Comparison of ENCODE assay signal across 8 cellular contexts in the genomic region with DNA sequence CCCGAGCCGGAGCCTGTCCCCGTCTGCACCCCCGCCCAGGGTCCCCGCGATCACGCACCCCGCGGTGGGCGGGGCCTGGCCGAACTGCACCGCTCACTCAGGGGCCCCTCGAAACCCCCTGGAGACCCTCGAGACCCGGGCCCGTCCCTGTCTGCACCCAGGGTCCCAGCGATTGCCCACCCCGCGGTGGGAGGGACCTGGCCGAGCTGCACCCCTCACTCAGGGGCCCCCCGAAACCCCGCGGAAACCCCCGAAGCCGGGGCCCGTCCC. TPM values are rescaled to one million over a fixed set of nuclear protein-coding genes. Genes with fewer than 3 reads are reported as not detected.
DNase-seq lines count a peak whose midpoint lies in the region; ATAC-seq and TF ChIP-seq lines count a peak whose summit lies in the region.

No MANE protein-coding gene starts in this region.

- H3K27ac ChIP-seq in A673 (ENCODE audit: low read depth, low read length, poor library complexity, severe bottlenecking), result peak overlapping the region; percentile 98
- no peak overlapping the region for H3K27ac ChIP-seq in stomach smooth muscle (ENCODE audit: low read length)

- H3K4me1 ChIP-seq in A673 (ENCODE audit: insufficient read depth, low read length, poor library complexity, severe bottlenecking) (peaks cover 24% of the 10 kb centered on the region), HAP-1 (peaks cover 12% of the 10 kb centered on the region), stomach smooth muscle (ENCODE audit: control insufficient read depth, insufficient read depth, low read length) (peaks cover 15% of the 10 kb centered on the region)

- no peak for TF ChIP-seq CTCF in A673 (conservative IDR thresholded peaks at IDR 0.05; ENCODE audit: low read depth, low read length)
- TF ChIP-seq CTCF in activated CD8-positive, alpha-beta T cell treated with anti-CD3 and anti-CD28 coated beads for 36 hours (IDR thresholded peaks at IDR 0.05), result no peak

- peak; percentile 1 for ATAC-seq in activated CD8-positive, alpha-beta T cell treated with anti-CD3 and anti-CD28 coated beads for 36 hours
- ATAC-seq in GM21367 (IDR thresholded peaks at IDR 0.05; ENCODE audit: unreplicated experiment) (no peak), HG02973 (IDR thresholded peaks at IDR 0.05; ENCODE audit: unreplicated experiment) (no peak)

- H3K4me3 Mint-ChIP-seq in activated CD8-positive, alpha-beta T cell treated with anti-CD3 and anti-CD28 coated beads for 36 hours, result peak overlapping the region; percentile 82

- H3K27ac Mint-ChIP-seq in activated CD8-positive, alpha-beta T cell treated with anti-CD3 and anti-CD28 coated beads for 36 hours, result peak overlapping the region; percentile 91

- H3K27me3 ChIP-seq in A673 (replicated peaks; ENCODE audit: insufficient read depth, low read depth, low read length, poor library complexity), result no peaks in the 10 kb centered on the region
- H3K27me3 ChIP-seq in HAP-1 (ENCODE audit: low read depth), result no peaks in the 10 kb centered on the region
- H3K27me3 ChIP-seq in stomach smooth muscle (ENCODE audit: control insufficient read depth in 1 of 2, insufficient read depth in 2 of 2, low read length in 2 of 2), result no peaks in the 10 kb centered on the region

- H3K36me3 ChIP-seq in A673 (ENCODE audit: insufficient read depth, low read length, poor library complexity, severe bottlenecking), result peaks cover 6% of the 10 kb centered on the region
- peaks cover 5% of the 10 kb centered on the region for H3K36me3 ChIP-seq in HAP-1 (replicated peaks)
- no peaks in the 10 kb centered on the region for H3K36me3 ChIP-seq in stomach smooth muscle (ENCODE audit: control insufficient read depth in 2 of 2, insufficient read depth in 2 of 2, low read length in 2 of 2)

- POLR2A ChIA-PET in A673 (lab: Charles Lee; ENCODE audit: low non-redundant PET), result no interaction called here
- POLR2A ChIA-PET in activated CD8-positive, alpha-beta T cell treated with anti-CD3 and anti-CD28 coated beads for 36 hours (lab: Charles Lee), result interaction anchor here (0.8 to 2.8 kb wide), 13 partner anchors 8 to 186 kb away, joined by 3 to 13 read pairs (median 4); a partner anchor contains a TSS

- BruUV-seq in A673 (replicated peaks; lab: Mats Ljungman, UMichigan), result no TSS peak

- no peaks in the 10 kb centered on the region for H3K27me3 Mint-ChIP-seq in activated CD8-positive, alpha-beta T cell treated with anti-CD3 and anti-CD28 coated beads for 36 hours

- H3K4me1 Mint-ChIP-seq in activated CD8-positive, alpha-beta T cell treated with anti-CD3 and anti-CD28 coated beads for 36 hours (ENCODE audit: low read depth), result peaks cover 25% of the 10 kb centered on the region

- in situ Hi-C loops in HAP-1 (cut with MboI; ENCODE audit: low sequenced_read_pairs), result no loop called here

- H3K4me3 ChIP-seq in A673 (ENCODE audit: low read depth, low read length, poor library complexity, severe bottlenecking) (peak overlapping the region; percentile 100), HAP-1 (peak overlapping the region; percentile 92), iPS-11a (ENCODE audit: low read depth, low read length) (peak overlapping the region; percentile 87), stomach smooth muscle (ENCODE audit: low read length in 2 of 2) (peak overlapping the region; percentile 70 to 82)

- H3K9me3 ChIP-seq in A673 (ENCODE audit: low read depth, low read length, poor library complexity, severe bottlenecking) (no peaks in the 10 kb centered on the region), HAP-1 (no peaks in the 10 kb centered on the region), stomach smooth muscle (ENCODE audit: control insufficient read depth in 2 of 2, low read length in 2 of 2) (no peaks in the 10 kb centered on the region)

- intact Hi-C loops in A673 (cut with micrococcal nuclease; ENCODE audit: unreplicated experiment), result no loop called here
- intact Hi-C loops in activated CD8-positive, alpha-beta T cell treated with anti-CD3 and anti-CD28 coated beads for 36 hours (cut with micrococcal nuclease), result no loop called here
- intact Hi-C loops in head of caudate nucleus (cut with DNase I), result no loop called here

- peak overlapping the region; percentile 62 to 72 for H3K9ac ChIP-seq in stomach smooth muscle (ENCODE audit: low read length in 2 of 2)

- CTCF ChIA-PET in A673 (lab: Charles Lee), result interaction anchor here (0.5 kb wide), 1 partner anchor 820 kb away, joined by 3 read pairs; no protein-coding TSS in a partner anchor
- CTCF ChIA-PET in activated CD8-positive, alpha-beta T cell treated with anti-CD3 and anti-CD28 coated beads for 36 hours (lab: Charles Lee), result interaction anchor here (0.7 to 2.2 kb wide), 3 partner anchors 155 to 194 kb away, joined by 3 to 6 read pairs (median 6); no protein-coding TSS in a partner anchor

- peaks cover 10% of the 10 kb centered on the region for H3K36me3 Mint-ChIP-seq in activated CD8-positive, alpha-beta T cell treated with anti-CD3 and anti-CD28 coated beads for 36 hours (ENCODE audit: low read depth)

- DNase-seq in A673 (ENCODE audit: low spot score) (no peak), HAP-1 (ENCODE audit: low spot score in 2 of 2) (no peak), head of caudate nucleus (no peak)
- no peak for DNase-seq in activated CD8-positive, alpha-beta T cell treated with anti-CD3 and anti-CD28 coated beads for 36 hours

- H3K9me3 Mint-ChIP-seq in activated CD8-positive, alpha-beta T cell treated with anti-CD3 and anti-CD28 coated beads for 36 hours, result no peaks in the 10 kb centered on the region

RNA-seq across cellular contexts. Expression of a gene that starts 0.5 kb away (rescaled TPM):
- 241 and 243 TPM in 2 replicates for total RNA-seq in A673 (2021)
- total RNA-seq in activated CD8-positive, alpha-beta T cell treated with anti-CD3 and anti-CD28 coated beads for 36 hours, result 10 to 100 TPM; 90.9 to 96.3 TPM

RNA-seq across cellular contexts. Expression of a gene that starts 19.7 kb away (rescaled TPM):
- 12.3 and 16.4 TPM in 2 replicates for total RNA-seq in A673 (2021)
- 100 to 1,000 TPM in 1 of 2 experiments, 10 to 100 TPM in 1; 98.3 to 102 TPM for total RNA-seq in activated CD8-positive, alpha-beta T cell treated with anti-CD3 and anti-CD28 coated beads for 36 hours

RNA-seq across cellular contexts. Expression of a gene that starts 28.9 kb away (rescaled TPM):
- total RNA-seq in A673 (2021), result 206 and 213 TPM in 2 replicates
- 100 to 1,000 TPM; 113 to 121 TPM for total RNA-seq in activated CD8-positive, alpha-beta T cell treated with anti-CD3 and anti-CD28 coated beads for 36 hours
